In the genomic region with DNA sequence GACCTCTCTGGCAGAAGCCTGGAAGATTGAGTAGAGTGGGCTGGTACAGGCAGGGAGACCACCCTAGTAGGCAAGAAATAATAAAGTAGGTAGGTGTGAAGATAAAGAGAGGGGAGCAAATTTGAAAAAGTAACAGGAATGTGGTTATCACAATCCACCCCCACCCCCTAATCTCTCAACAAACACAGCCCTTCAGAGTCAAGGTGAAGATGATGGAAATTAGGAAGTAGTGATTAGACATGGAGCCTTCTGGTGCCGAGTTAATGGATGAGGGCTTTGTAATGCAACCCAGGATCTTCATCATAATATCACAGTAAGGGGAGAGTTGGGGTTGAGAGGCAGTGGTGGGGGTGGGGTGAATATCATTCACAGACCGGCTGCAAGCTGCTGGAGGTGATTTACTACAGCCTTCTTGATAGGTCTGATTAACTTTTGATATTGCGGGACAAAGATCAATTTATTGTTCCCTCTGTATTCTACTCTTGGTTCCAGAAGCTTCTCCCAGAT, we compare ENCODE assay signal across 26 cellular contexts.
"Had no signal": no experiment of that assay in that cellular context is flagged by ENCODE, and none has a peak within 500 bp of the region (broad histone marks: within the 10 kb centered on the region; RNA-seq: fewer than 3 reads in every experiment).

No MANE protein-coding gene starts in this region.

- H3K4me1 Mint-ChIP-seq: immature natural killer cell; naive B cell; nephron; stimulated activated effector memory CD8-positive, alpha-beta T cell treated with anti-CD3 and anti-CD28 coated beads, Interleukin-12 subunit alpha, Interleukin-12 subunit beta, amount 100 ng/mL, for 72 hours; stimulated activated naive CD8-positive, alpha-beta T cell treated with anti-CD3 and anti-CD28 coated beads, Interleukin-15, amount 100 ng/mL, for 72 hours had no signal

- H3K9me3 Mint-ChIP-seq: naive B cell; nephron; stimulated activated effector memory CD8-positive, alpha-beta T cell treated with anti-CD3 and anti-CD28 coated beads, Interleukin-12 subunit alpha, Interleukin-12 subunit beta, amount 100 ng/mL, for 72 hours; stimulated activated naive CD8-positive, alpha-beta T cell treated with anti-CD3 and anti-CD28 coated beads, Interleukin-15, amount 100 ng/mL, for 72 hours had no signal

- H3K9me3 ChIP-seq: pancreas, testis, tibial nerve, upper lobe of right lung, vagina had no signal

- FAIRE-seq: kidney, pancreas had no signal

- H3K4me1 ChIP-seq: pancreas, testis, tibial nerve, upper lobe of right lung, vagina had no signal

- H3K27ac ChIP-seq: coronary artery, hepatocyte, pancreas, testis, tibial nerve, upper lobe of right lung, vagina had no signal

- H3K27ac Mint-ChIP-seq: immature natural killer cell; naive B cell; nephron; progenitor cell of endocrine pancreas; stimulated activated effector memory CD8-positive, alpha-beta T cell treated with anti-CD3 and anti-CD28 coated beads, Interleukin-12 subunit alpha, Interleukin-12 subunit beta, amount 100 ng/mL, for 72 hours; stimulated activated naive CD8-positive, alpha-beta T cell treated with anti-CD3 and anti-CD28 coated beads, Interleukin-15, amount 100 ng/mL, for 72 hours had no signal

- H3K36me3 Mint-ChIP-seq: immature natural killer cell; naive B cell; stimulated activated effector memory CD8-positive, alpha-beta T cell treated with anti-CD3 and anti-CD28 coated beads, Interleukin-12 subunit alpha, Interleukin-12 subunit beta, amount 100 ng/mL, for 72 hours had no signal

- H3K4me3 Mint-ChIP-seq: immature natural killer cell; naive B cell; nephron; stimulated activated effector memory CD8-positive, alpha-beta T cell treated with anti-CD3 and anti-CD28 coated beads, Interleukin-12 subunit alpha, Interleukin-12 subunit beta, amount 100 ng/mL, for 72 hours; stimulated activated naive CD8-positive, alpha-beta T cell treated with anti-CD3 and anti-CD28 coated beads, Interleukin-15, amount 100 ng/mL, for 72 hours had no signal

- H3K4me3 ChIP-seq: coronary artery, hepatocyte, lung, pancreas, smooth muscle cell, testis, tibial nerve, upper lobe of right lung, vagina had no signal

- ATAC-seq: left cardiac atrium; left ventricle myocardium superior; pancreas; right cardiac atrium; stimulated activated effector memory CD8-positive, alpha-beta T cell treated with anti-CD3 and anti-CD28 coated beads, Interleukin-12 subunit alpha, Interleukin-12 subunit beta, amount 100 ng/mL, for 72 hours; stimulated activated naive CD8-positive, alpha-beta T cell treated with anti-CD3 and anti-CD28 coated beads, Interleukin-15, amount 100 ng/mL, for 72 hours; upper lobe of right lung had no signal

- DNase-seq: effector CD4-positive, alpha-beta T cell; foreskin melanocyte; head of caudate nucleus; immature natural killer cell; kidney; left cardiac atrium; left ventricle myocardium superior; mesenchymal stem cell; naive B cell; occipital lobe; pancreas; right cardiac atrium; stimulated activated CD4-positive, alpha-beta T cell treated with anti-CD3 and anti-CD28 coated beads, Interleukin-4, amount 100 ng/mL, for 1 hour; stimulated activated CD8-positive, alpha-beta memory T cell treated with anti-CD3 and anti-CD28 coated beads, Interleukin-4, amount 100 ng/mL, for 48 hours; stimulated activated naive CD8-positive, alpha-beta T cell treated with anti-CD3 and anti-CD28 coated beads, Interleukin-15, amount 100 ng/mL, for 72 hours; testis; upper lobe of right lung had no signal

- H3K36me3 ChIP-seq: pancreas, tibial nerve, upper lobe of right lung, vagina had no signal

- H3K27me3 ChIP-seq: testis, vagina had no signal
